1 cellular context compared by ENCODE assay signal in genomic region chr2:64943387-64944150, GRCh38.
TF ChIP-seq lines count a peak whose summit lies in the region.

No MANE protein-coding gene starts in this region.

TF ChIP-seq in HepG2, 621 proteins besides CTCF, POLR2A, EP300 and RAD21 (continued from another document and continues in another):
- TF ChIP-seq KLF15 (CRISPR knock-in tag; IDR thresholded peaks at IDR 0.05; ENCODE audit: borderline replicate concordance) (no peak), PCBP2 (optimal IDR thresholded peaks at IDR 0.05; ENCODE audit: low read depth, low read length, poor library complexity, severe bottlenecking) (no peak), ZNF501 (CRISPR knock-in tag; IDR thresholded peaks at IDR 0.05) (peak; percentile 53; the same call in 1 of the 2 replicates), ZNF619 (CRISPR knock-in tag; IDR thresholded peaks at IDR 0.05) (no peak), SNAPC4 (CRISPR knock-in tag; IDR thresholded peaks at IDR 0.05) (no peak), DNMT1 (CRISPR knock-in tag; IDR thresholded peaks at IDR 0.05) (no peak), MIER3 (CRISPR knock-in tag; IDR thresholded peaks at IDR 0.05; ENCODE audit: borderline replicate concordance) (no peak), ZFP37 (CRISPR knock-in tag; IDR thresholded peaks at IDR 0.05; ENCODE audit: borderline replicate concordance) (peak; percentile 92), ZNF841 (CRISPR knock-in tag; IDR thresholded peaks at IDR 0.05; ENCODE audit: borderline replicate concordance) (no peak), HNF4G (IDR thresholded peaks at IDR 0.05; ENCODE audit: borderline replicate concordance, low read depth, low read length) (no peak; the same call in 1 of the 2 replicates), HNF4G (CRISPR knock-in tag; IDR thresholded peaks at IDR 0.05; ENCODE audit: borderline replicate concordance, low read depth) (no peak), HMGA1 (CRISPR knock-in tag; conservative IDR thresholded peaks at IDR 0.05) (no peak), RBM22 (optimal IDR thresholded peaks at IDR 0.05; ENCODE audit: low read length) (no peak), ZNF354B (CRISPR knock-in tag; IDR thresholded peaks at IDR 0.05) (0 out of 2 replicates have a peak, but pooled peaks have one; percentile 49), PBX2 (CRISPR knock-in tag; IDR thresholded peaks at IDR 0.05) (peak; percentile 38; the same call in 1 of the 2 replicates), ZNF543 (CRISPR knock-in tag; IDR thresholded peaks at IDR 0.05) (no peak), ZNF670 (CRISPR knock-in tag; IDR thresholded peaks at IDR 0.05; ENCODE audit: borderline replicate concordance) (no peak), TAF1 (CRISPR knock-in tag; IDR thresholded peaks at IDR 0.05) (no peak), KMT2A (CRISPR knock-in tag; IDR thresholded peaks at IDR 0.05) (no peak), ZFP82 (CRISPR knock-in tag; IDR thresholded peaks at IDR 0.05; ENCODE audit: borderline replicate concordance) (no peak), ZNF770 (CRISPR knock-in tag; IDR thresholded peaks at IDR 0.05) (peak; percentile 95), CCDC6 (CRISPR knock-in tag; IDR thresholded peaks at IDR 0.05) (no peak), FOXA1 (IDR thresholded peaks at IDR 0.05) (no peak; the same call in 1 of the 2 replicates), FOXA1 (CRISPR knock-in tag; IDR thresholded peaks at IDR 0.05) (peak; percentile 92), ZNF10 (CRISPR knock-in tag; IDR thresholded peaks at IDR 0.05; ENCODE audit: borderline replicate concordance, low read depth) (no peak), KDM1A (CRISPR knock-in tag; IDR thresholded peaks at IDR 0.05) (no peak), MYNN (CRISPR knock-in tag; IDR thresholded peaks at IDR 0.05; ENCODE audit: low read depth) (no peak), ZNF639 (CRISPR knock-in tag; conservative IDR thresholded peaks at IDR 0.05) (no peak), PLRG1 (conservative IDR thresholded peaks at IDR 0.05) (no peak), SP1 (IDR thresholded peaks at IDR 0.05) (no peak), SP1 (CRISPR knock-in tag; IDR thresholded peaks at IDR 0.05) (no peak), ZBTB26 (CRISPR knock-in tag; IDR thresholded peaks at IDR 0.05; ENCODE audit: borderline replicate concordance) (no peak), ZIK1 (CRISPR knock-in tag; IDR thresholded peaks at IDR 0.05; ENCODE audit: borderline replicate concordance, low read depth) (no peak)
- TF ChIP-seq, protein P1, sequence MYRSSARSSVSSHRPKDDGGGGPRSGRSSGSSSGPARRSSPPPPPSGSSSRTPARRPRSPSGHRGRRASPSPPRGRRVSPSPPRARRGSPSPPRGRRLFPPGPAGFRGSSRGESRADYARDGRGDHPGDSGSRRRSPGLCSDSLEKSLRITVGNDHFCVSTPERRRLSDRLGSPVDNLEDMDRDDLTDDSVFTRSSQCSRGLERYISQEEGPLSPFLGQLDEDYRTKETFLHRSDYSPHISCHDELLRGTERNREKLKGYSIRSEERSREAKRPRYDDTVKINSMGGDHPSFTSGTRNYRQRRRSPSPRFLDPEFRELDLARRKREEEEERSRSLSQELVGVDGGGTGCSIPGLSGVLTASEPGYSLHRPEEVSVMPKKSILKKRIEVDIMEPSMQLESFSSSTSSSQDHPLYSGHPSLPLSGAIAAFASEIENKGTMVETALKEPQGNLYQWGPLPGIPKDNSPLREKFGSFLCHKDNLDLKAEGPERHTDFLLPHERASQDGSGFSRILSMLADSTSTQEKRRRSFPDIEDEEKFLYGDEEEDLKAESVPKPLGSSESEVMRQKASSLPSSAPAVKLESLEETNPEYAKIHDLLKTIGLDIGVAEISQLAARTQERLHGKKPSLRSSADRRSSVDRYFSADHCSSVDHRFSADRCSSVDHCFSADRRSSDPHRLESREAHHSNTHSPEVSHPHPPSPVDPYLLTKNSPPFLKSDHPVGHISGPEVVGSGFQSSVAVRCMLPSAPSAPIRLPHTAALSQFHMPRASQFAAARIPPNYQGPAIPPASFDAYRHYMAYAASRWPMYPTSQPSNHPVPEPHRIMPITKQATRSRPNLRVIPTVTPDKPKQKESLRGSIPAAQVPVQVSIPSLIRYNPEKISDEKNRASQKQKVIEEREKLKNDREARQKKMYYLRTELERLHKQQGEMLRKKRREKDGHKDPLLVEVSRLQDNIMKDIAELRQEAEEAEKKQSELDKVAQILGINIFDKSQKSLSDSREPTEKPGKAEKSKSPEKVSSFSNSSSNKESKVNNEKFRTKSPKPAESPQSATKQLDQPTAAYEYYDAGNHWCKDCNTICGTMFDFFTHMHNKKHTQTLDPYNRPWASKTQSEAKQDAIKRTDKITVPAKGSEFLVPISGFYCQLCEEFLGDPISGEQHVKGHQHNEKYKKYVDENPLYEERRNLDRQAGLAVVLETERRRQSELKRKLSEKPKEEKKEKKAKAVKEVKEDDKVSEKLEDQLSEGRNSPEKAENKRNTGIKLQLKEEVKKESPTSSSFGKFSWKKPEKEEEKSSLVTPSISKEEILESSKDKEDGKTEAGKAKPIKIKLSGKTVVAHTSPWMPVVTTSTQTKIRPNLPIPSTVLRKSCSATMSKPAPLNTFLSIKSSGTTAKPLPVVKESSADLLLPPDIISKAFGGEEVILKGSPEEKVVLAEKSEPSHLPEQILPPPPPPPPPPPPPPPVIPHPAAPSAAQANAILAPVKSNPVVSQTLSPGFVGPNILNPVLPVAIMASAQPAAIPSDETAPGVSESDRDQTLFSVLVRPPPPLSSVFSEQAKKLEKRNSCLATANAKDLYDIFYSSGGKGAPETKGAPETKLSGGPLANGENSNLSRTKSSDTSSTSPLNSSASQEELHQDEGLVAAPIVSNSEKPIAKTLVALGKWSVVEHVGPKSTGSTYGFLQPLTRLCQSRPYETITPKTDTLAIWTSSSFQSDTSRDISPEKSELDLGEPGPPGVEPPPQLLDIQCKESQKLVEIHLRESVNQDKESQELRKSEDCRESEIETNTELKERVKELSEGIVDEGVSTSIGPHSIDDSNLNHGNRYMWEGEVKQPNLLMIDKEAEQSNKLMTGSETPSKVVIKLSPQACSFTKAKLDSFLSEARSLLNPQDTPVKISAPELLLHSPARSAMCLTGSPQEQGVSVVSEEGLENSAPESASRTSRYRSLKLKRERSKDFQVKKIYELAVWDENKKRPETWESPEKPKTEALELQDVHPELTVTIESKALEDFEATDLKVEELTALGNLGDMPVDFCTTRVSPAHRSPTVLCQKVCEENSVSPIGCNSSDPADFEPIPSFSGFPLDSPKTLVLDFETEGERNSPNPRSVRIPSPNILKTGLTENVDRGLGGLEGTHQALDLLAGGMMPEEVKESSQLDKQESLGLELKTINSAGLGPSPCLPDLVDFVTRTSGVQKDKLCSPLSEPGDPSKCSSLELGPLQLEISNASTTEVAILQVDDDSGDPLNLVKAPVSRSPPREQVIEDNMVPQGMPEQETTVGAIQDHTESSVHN (CRISPR knock-in tag; IDR thresholded peaks at IDR 0.05) = no peak
- TF ChIP-seq, protein P2, sequence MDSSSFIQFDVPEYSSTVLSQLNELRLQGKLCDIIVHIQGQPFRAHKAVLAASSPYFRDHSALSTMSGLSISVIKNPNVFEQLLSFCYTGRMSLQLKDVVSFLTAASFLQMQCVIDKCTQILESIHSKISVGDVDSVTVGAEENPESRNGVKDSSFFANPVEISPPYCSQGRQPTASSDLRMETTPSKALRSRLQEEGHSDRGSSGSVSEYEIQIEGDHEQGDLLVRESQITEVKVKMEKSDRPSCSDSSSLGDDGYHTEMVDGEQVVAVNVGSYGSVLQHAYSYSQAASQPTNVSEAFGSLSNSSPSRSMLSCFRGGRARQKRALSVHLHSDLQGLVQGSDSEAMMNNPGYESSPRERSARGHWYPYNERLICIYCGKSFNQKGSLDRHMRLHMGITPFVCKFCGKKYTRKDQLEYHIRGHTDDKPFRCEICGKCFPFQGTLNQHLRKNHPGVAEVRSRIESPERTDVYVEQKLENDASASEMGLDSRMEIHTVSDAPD (CRISPR knock-in tag; IDR thresholded peaks at IDR 0.05) = no peak
- TF ChIP-seq, protein P3, sequence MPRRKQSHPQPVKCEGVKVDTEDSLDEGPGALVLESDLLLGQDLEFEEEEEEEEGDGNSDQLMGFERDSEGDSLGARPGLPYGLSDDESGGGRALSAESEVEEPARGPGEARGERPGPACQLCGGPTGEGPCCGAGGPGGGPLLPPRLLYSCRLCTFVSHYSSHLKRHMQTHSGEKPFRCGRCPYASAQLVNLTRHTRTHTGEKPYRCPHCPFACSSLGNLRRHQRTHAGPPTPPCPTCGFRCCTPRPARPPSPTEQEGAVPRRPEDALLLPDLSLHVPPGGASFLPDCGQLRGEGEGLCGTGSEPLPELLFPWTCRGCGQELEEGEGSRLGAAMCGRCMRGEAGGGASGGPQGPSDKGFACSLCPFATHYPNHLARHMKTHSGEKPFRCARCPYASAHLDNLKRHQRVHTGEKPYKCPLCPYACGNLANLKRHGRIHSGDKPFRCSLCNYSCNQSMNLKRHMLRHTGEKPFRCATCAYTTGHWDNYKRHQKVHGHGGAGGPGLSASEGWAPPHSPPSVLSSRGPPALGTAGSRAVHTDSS (CRISPR knock-in tag; conservative IDR thresholded peaks at IDR 0.05) = no peak
